Comparison of ENCODE assay signal across 18 cellular contexts in genomic region chrX:87621697-87622096, GRCh38.
DNase-seq lines count a peak whose midpoint lies in the region; ATAC-seq, FAIRE-seq and TF ChIP-seq lines count a peak whose summit lies in the region.
"Had no signal": no experiment of that assay in that cellular context is flagged by ENCODE, and none has a peak within 500 bp of the region (broad histone marks: within the 10 kb centered on the region; RNA-seq: fewer than 3 reads in every experiment).

No MANE protein-coding gene starts in this region.

- H3K27ac Mint-ChIP-seq in mesothelial cell of epicardium, result peak overlapping the region; percentile 71
- no peak overlapping the region for H3K27ac Mint-ChIP-seq in naive thymus-derived CD8-positive, alpha-beta T cell
- H3K27ac Mint-ChIP-seq: activated T-helper 2 cell treated with anti-CD3 and anti-CD28 coated beads, Interferon-gamma antibody, Interleukin-2, Interleukin-4, amounts not matched to agents 10 μg/mL and 5 μg/mL and 100 μg/mL, durations not matched to agents 14 hours and 24 hours and 36 hours; CD14-positive monocyte; natural killer cell had no signal

- 0 out of 3 replicates have a peak overlapping the region, but pooled peaks have one; percentile 15 for H3K4me2 ChIP-seq in A549

- H3K27ac ChIP-seq in A549 (no peak overlapping the region), Panc1 (ENCODE audit: low read length) (0 out of 2 replicates have a peak overlapping the region, but pooled peaks have one; percentile 29)
- H3K27ac ChIP-seq: esophagus muscularis mucosa, prostate gland, spleen had no signal

- H3K9me3 ChIP-seq in A549, result no peaks in the 10 kb centered on the region
- no peaks in the 10 kb centered on the region for H3K9me3 ChIP-seq in Panc1 (ENCODE audit: control insufficient read depth, insufficient read depth, low read depth, low read length)
- H3K9me3 ChIP-seq: esophagus muscularis mucosa, prostate gland, spleen had no signal

- H3K27me3 Mint-ChIP-seq in mesothelial cell of epicardium (ENCODE audit: low read depth), result no peaks in the 10 kb centered on the region
- H3K27me3 Mint-ChIP-seq in naive thymus-derived CD8-positive, alpha-beta T cell, result no peaks in the 10 kb centered on the region

- CTCF ChIA-PET in A549 (lab: Yijun Ruan, JAX) (no interaction called here), Panc1 (lab: Charles Lee) (no interaction called here)

- in situ Hi-C loops in Panc1 (cut with HindIII; ENCODE audit: low pct_unique_long_range_greater_than_20kb, low sequenced_read_pairs), result no loop called here

- H3K36me3 ChIP-seq in Panc1 (ENCODE audit: control insufficient read depth, insufficient read depth, low read length), result no peaks in the 10 kb centered on the region; the same call in 1 of the 2 replicates
- H3K36me3 ChIP-seq: esophagus muscularis mucosa, prostate gland, spleen had no signal

- H3K4me3 ChIP-seq in A549 (no peak overlapping the region), Panc1 (ENCODE audit: low read depth in 2 of 2, low read length in 2 of 2) (no peak overlapping the region), choroid plexus epithelial cell (ENCODE audit: low read depth, low read length) (no peak overlapping the region)
- H3K4me3 ChIP-seq: prostate gland, spleen had no signal

- DNase-seq in A549 (ENCODE audit: low read depth in 1 of 2, low spot score in 1 of 2) (no peak), Panc1 (ENCODE audit: low read depth, low spot score) (no peak), choroid plexus epithelial cell (ENCODE audit: low read depth) (peak; percentile 73), mesothelial cell of epicardium (ENCODE audit: low spot score in 2 of 2, unreplicated experiment in 2 of 2) (no peak), NCI-H82 (lab: John Stamatoyannopoulos, UW) (no peak), NCI-H510A treated with DMSO at 0.1 percent for 48 hours (lab: John Stamatoyannopoulos, UW) (no peak)
- DNase-seq in naive thymus-derived CD8-positive, alpha-beta T cell, result no peak
- DNase-seq: activated CD4-positive, alpha-beta T cell treated with anti-CD3 and anti-CD28 coated beads for 4 hours; natural killer cell; NCI-H187 treated with DMSO at 0.1 percent for 48 hours; spleen had no signal

- WGBS in A549 (ENCODE audit: missing lambda C conversion rate), result 27% methylated on average over 2 of the region's 2 CpGs

- TF ChIP-seq POLR2A in A549 (IDR thresholded peaks at IDR 0.05; ENCODE audit: low read length), result no peak

- no peak for TF ChIP-seq EP300 in A549 (IDR thresholded peaks at IDR 0.05)

- no peak for FAIRE-seq in A549 (lab: Jason Lieb, UNC)
- FAIRE-seq: H1, HepG2 had no signal

- BruUV-seq in Panc1 (replicated peaks; lab: Mats Ljungman, UMichigan), result no TSS peak

- H3K4me1 Mint-ChIP-seq in mesothelial cell of epicardium, result peaks cover 23% of the 10 kb centered on the region
- H3K4me1 Mint-ChIP-seq in naive thymus-derived CD8-positive, alpha-beta T cell, result no peaks in the 10 kb centered on the region
- H3K4me1 Mint-ChIP-seq: CD14-positive monocyte, natural killer cell had no signal

- no peak for TF ChIP-seq CTCF in A549 (IDR thresholded peaks at IDR 0.05)
- TF ChIP-seq CTCF in Panc1 (IDR thresholded peaks at IDR 0.05), result no peak
- no peak for TF ChIP-seq CTCF in choroid plexus epithelial cell (conservative IDR thresholded peaks at IDR 0.05; ENCODE audit: low read depth, low read length)
- TF ChIP-seq CTCF in mesothelial cell of epicardium (IDR thresholded peaks at IDR 0.05; ENCODE audit: unreplicated experiment), result no peak

- ATAC-seq in A549 (no peak), Panc1 (no peak), HG03432 (IDR thresholded peaks at IDR 0.05; ENCODE audit: unreplicated experiment) (no peak)
- ATAC-seq in naive thymus-derived CD8-positive, alpha-beta T cell, result no peak
- ATAC-seq: HepG2, natural killer cell had no signal

- H3K27me3 ChIP-seq in Panc1 (ENCODE audit: control insufficient read depth, insufficient read depth, low read length), result no peaks in the 10 kb centered on the region
- H3K27me3 ChIP-seq: esophagus muscularis mucosa, spleen had no signal

- H3K36me3 Mint-ChIP-seq in mesothelial cell of epicardium, result no peaks in the 10 kb centered on the region
- H3K36me3 Mint-ChIP-seq in naive thymus-derived CD8-positive, alpha-beta T cell, result no peaks in the 10 kb centered on the region
- H3K36me3 Mint-ChIP-seq: CD14-positive monocyte, natural killer cell had no signal

- no peaks in the 10 kb centered on the region for H3K9me3 Mint-ChIP-seq in mesothelial cell of epicardium
- no peaks in the 10 kb centered on the region for H3K9me3 Mint-ChIP-seq in naive thymus-derived CD8-positive, alpha-beta T cell
- H3K9me3 Mint-ChIP-seq: activated T-helper 2 cell treated with anti-CD3 and anti-CD28 coated beads, Interferon-gamma antibody, Interleukin-2, Interleukin-4, amounts not matched to agents 10 μg/mL and 5 μg/mL and 100 μg/mL, durations not matched to agents 14 hours and 24 hours and 36 hours; CD14-positive monocyte had no signal

- H3K4me1 ChIP-seq in A549 (no peaks in the 10 kb centered on the region), Panc1 (ENCODE audit: control insufficient read depth, insufficient read depth, low read length) (peaks cover 5% of the 10 kb centered on the region; the same call in 1 of the 2 replicates)
- H3K4me1 ChIP-seq: prostate gland, spleen had no signal

- intact Hi-C loops in Panc1 (cut with micrococcal nuclease; ENCODE audit: unreplicated experiment), result no loop called here

- TF ChIP-seq RAD21 in A549 (conservative IDR thresholded peaks at IDR 0.05 in 1 of 2, IDR thresholded peaks at IDR 0.05 in 1 of 2), result no peak

- no peak overlapping the region for H3K4me3 Mint-ChIP-seq in mesothelial cell of epicardium
- H3K4me3 Mint-ChIP-seq in naive thymus-derived CD8-positive, alpha-beta T cell, result no peak overlapping the region
- H3K4me3 Mint-ChIP-seq: CD14-positive monocyte, natural killer cell had no signal

- POLR2A ChIA-PET in A549 (lab: Yijun Ruan, JAX) (no interaction called here), Panc1 (lab: Charles Lee) (no interaction called here)
- POLR2A ChIA-PET in naive thymus-derived CD8-positive, alpha-beta T cell (lab: Charles Lee), result no interaction called here

TF ChIP-seq in A549, 52 proteins besides CTCF, POLR2A, EP300 and RAD21:
- TF ChIP-seq ZC3H11A (IDR thresholded peaks at IDR 0.05) (no peak), NPAS2 (CRISPR knock-in tag; IDR thresholded peaks at IDR 0.05; ENCODE audit: borderline replicate concordance) (no peak), PHF8 (IDR thresholded peaks at IDR 0.05; ENCODE audit: borderline replicate concordance, low read depth) (no peak), RFX5 (IDR thresholded peaks at IDR 0.05) (no peak), CBX2 (IDR thresholded peaks at IDR 0.05; ENCODE audit: borderline replicate concordance, low read depth) (no peak), PBX3 (IDR thresholded peaks at IDR 0.05) (no peak), GATA3 (IDR thresholded peaks at IDR 0.05; ENCODE audit: borderline replicate concordance) (no peak), NR3C1 (IDR thresholded peaks at IDR 0.05) (no peak), TFCP2L1 (CRISPR knock-in tag; IDR thresholded peaks at IDR 0.05) (no peak), MAZ (IDR thresholded peaks at IDR 0.05; ENCODE audit: borderline replicate concordance, low read depth, low read length) (no peak), NFE2L2 (conservative IDR thresholded peaks at IDR 0.05; ENCODE audit: low read length) (no peak), FOSB (CRISPR knock-in tag; IDR thresholded peaks at IDR 0.05) (no peak), ATOH8 (CRISPR knock-in tag; IDR thresholded peaks at IDR 0.05; ENCODE audit: low read depth) (no peak), ELK1 (IDR thresholded peaks at IDR 0.05; ENCODE audit: low read depth, low read length) (no peak)
